11 cellular contexts compared by ENCODE assay signal in genomic region chr12:18998343-18999270, GRCh38.
DNase-seq lines count a peak whose midpoint lies in the region; ATAC-seq and TF ChIP-seq lines count a peak whose summit lies in the region.
"Had no signal": no experiment of that assay in that cellular context is flagged by ENCODE, and none has a peak within 500 bp of the region (broad histone marks: within the 10 kb centered on the region; RNA-seq: fewer than 3 reads in every experiment).

No MANE protein-coding gene starts in this region.

- H3K9me3 ChIP-seq in mammary epithelial cell (replicated peaks; ENCODE audit: insufficient read depth, low read length): no peaks in the 10 kb centered on the region
- no peaks in the 10 kb centered on the region for H3K9me3 ChIP-seq in Peyer's patch
- H3K9me3 ChIP-seq in CD4-positive, alpha-beta T cell (ENCODE audit: control insufficient read depth, low read length): no peaks in the 10 kb centered on the region
- H3K9me3 ChIP-seq: upper lobe of left lung had no signal

- H3K27me3 ChIP-seq in mammary epithelial cell (ENCODE audit: insufficient read depth, low read length): no peaks in the 10 kb centered on the region
- no peaks in the 10 kb centered on the region for H3K27me3 ChIP-seq in Peyer's patch
- H3K27me3 ChIP-seq in CD4-positive, alpha-beta T cell (ENCODE audit: control insufficient read depth, insufficient read depth, low read length): no peaks in the 10 kb centered on the region
- H3K27me3 ChIP-seq: upper lobe of left lung had no signal

- CTCF ChIA-PET in Calu3 (lab: Charles Lee): no interaction called here
- CTCF ChIA-PET in mammary epithelial cell (lab: Charles Lee; ENCODE audit: low non-redundant PET): no interaction called here
- CTCF ChIA-PET in CD4-positive, alpha-beta T cell (lab: Charles Lee): no interaction called here

- H3K4me1 Mint-ChIP-seq in Calu3 (ENCODE audit: low read depth, unreplicated experiment): peaks cover 21% of the 10 kb centered on the region
- H3K4me1 Mint-ChIP-seq in CD4-positive, alpha-beta T cell (ENCODE audit: low read depth): no peaks in the 10 kb centered on the region

- H3K27me3 Mint-ChIP-seq in Calu3 (ENCODE audit: unreplicated experiment): no peaks in the 10 kb centered on the region
- H3K27me3 Mint-ChIP-seq in CD4-positive, alpha-beta T cell: no peaks in the 10 kb centered on the region

- BruUV-seq in Calu3 (replicated peaks; lab: Mats Ljungman, UMichigan) (no TSS peak), mammary epithelial cell (replicated peaks; lab: Mats Ljungman, UMichigan) (TSS peak; percentile 75)

- 3% methylated on average over 9 of the region's 9 CpGs for WGBS in mammary epithelial cell (ENCODE audit: low coverage, missing lambda C conversion rate)

- H3K36me3 ChIP-seq in mammary epithelial cell (ENCODE audit: insufficient read depth, low read length) (peaks cover 2% of the 10 kb centered on the region), Peyer's patch (no peaks in the 10 kb centered on the region)
- H3K36me3 ChIP-seq: upper lobe of left lung had no signal

- H3K4me3 Mint-ChIP-seq in Calu3 (ENCODE audit: low read depth, unreplicated experiment): no peak overlapping the region
- no peak overlapping the region for H3K4me3 Mint-ChIP-seq in CD4-positive, alpha-beta T cell
- H3K4me3 Mint-ChIP-seq: activated naive CD4-positive, alpha-beta T cell treated with anti-CD3 and anti-CD28 coated beads for 36 hours had no signal

- H3K4me1 ChIP-seq in mammary epithelial cell (ENCODE audit: insufficient read depth, low read length) (peaks cover 29% of the 10 kb centered on the region), Peyer's patch (no peaks in the 10 kb centered on the region)

- H3K4me2 ChIP-seq in mammary epithelial cell (ENCODE audit: insufficient read depth, low read depth, low read length): peak overlapping the region; percentile 78

- H3K9ac ChIP-seq in mammary epithelial cell (ENCODE audit: insufficient read depth, low read length): peak overlapping the region; percentile 86

- H3K9me3 Mint-ChIP-seq in Calu3 (ENCODE audit: low read depth, unreplicated experiment): no peaks in the 10 kb centered on the region
- peaks cover 15% of the 10 kb centered on the region for H3K9me3 Mint-ChIP-seq in CD4-positive, alpha-beta T cell
- H3K9me3 Mint-ChIP-seq: activated naive CD4-positive, alpha-beta T cell treated with anti-CD3 and anti-CD28 coated beads for 36 hours had no signal

- no peaks in the 10 kb centered on the region for H4K20me1 ChIP-seq in mammary epithelial cell (ENCODE audit: insufficient read depth, low read length)

- ATAC-seq in HG03432 (IDR thresholded peaks at IDR 0.05; ENCODE audit: unreplicated experiment): no peak
- no peak for ATAC-seq in CD4-positive, alpha-beta T cell (ENCODE audit: poor library complexity)

- H3K4me3 ChIP-seq in mammary epithelial cell (replicated peaks in 1 of 3; ENCODE audit: insufficient read depth in 1 of 3, low read depth in 2 of 3, low read length in 3 of 3) (peak overlapping the region in 2 of 3 experiments; percentile 16 to 50), Peyer's patch (no peak overlapping the region)
- H3K4me3 ChIP-seq: upper lobe of left lung had no signal

- peaks cover 44% of the 10 kb centered on the region for H3K79me2 ChIP-seq in mammary epithelial cell (ENCODE audit: insufficient read depth, low read length)

- H3K36me3 Mint-ChIP-seq in Calu3 (ENCODE audit: insufficient read depth, unreplicated experiment): no peaks in the 10 kb centered on the region
- no peaks in the 10 kb centered on the region for H3K36me3 Mint-ChIP-seq in CD4-positive, alpha-beta T cell (ENCODE audit: low read depth)

- no peak for DNase-seq in Calu3
- peak; percentile 12 for DNase-seq in NCI-H1092 (lab: John Stamatoyannopoulos, UW)
- peak; percentile 86 for DNase-seq in mammary epithelial cell
- DNase-seq in myocyte (ENCODE audit: low read depth): peak; percentile 67
- DNase-seq in Peyer's patch: no peak
- DNase-seq in GOT3 (lab: John Stamatoyannopoulos, UW): no peak
- DNase-seq in CD4-positive, alpha-beta T cell: no peak
- DNase-seq: activated naive CD4-positive, alpha-beta T cell treated with anti-CD3 and anti-CD28 coated beads for 36 hours; GF-D8 had no signal

- TF ChIP-seq CTCF in Calu3 (IDR thresholded peaks at IDR 0.05; ENCODE audit: unreplicated experiment) (no peak), mammary epithelial cell (conservative IDR thresholded peaks at IDR 0.05 in 1 of 2, IDR thresholded peaks at IDR 0.05 in 1 of 2; ENCODE audit: extremely low read depth in 1 of 2, insufficient read depth in 1 of 2, low read depth in 1 of 2, low read length in 2 of 2) (no peak), Peyer's patch (IDR thresholded peaks at IDR 0.05) (no peak)
- no peak for TF ChIP-seq CTCF in CD4-positive, alpha-beta T cell (IDR thresholded peaks at IDR 0.05)

- dilution Hi-C loops in mammary epithelial cell (cut with HindIII; ENCODE audit: low sequenced_read_pairs): no loop called here

- TF ChIP-seq POLR2A in Peyer's patch (IDR thresholded peaks at IDR 0.05): no peak

- POLR2A ChIA-PET in CD4-positive, alpha-beta T cell (lab: Charles Lee): no interaction called here

- H3K27ac Mint-ChIP-seq in Calu3 (ENCODE audit: unreplicated experiment): peak overlapping the region; percentile 4
- H3K27ac Mint-ChIP-seq in CD4-positive, alpha-beta T cell: no peak overlapping the region
- H3K27ac Mint-ChIP-seq: activated naive CD4-positive, alpha-beta T cell treated with anti-CD3 and anti-CD28 coated beads for 36 hours had no signal

- H2AFZ ChIP-seq in mammary epithelial cell (ENCODE audit: low read depth, low read length): peak overlapping the region; percentile 76

- intact Hi-C loops in Calu3 (cut with micrococcal nuclease; ENCODE audit: unreplicated experiment): no loop called here
- intact Hi-C loops in mammary epithelial cell (cut with micrococcal nuclease): loop anchor here (1.0 to 5.0 kb wide), 3 partner anchors 33 to 189 kb away; no protein-coding TSS in a partner anchor
- intact Hi-C loops in CD4-positive, alpha-beta T cell (cut with DNase I, micrococcal nuclease): no loop called here

- in situ Hi-C loops in mammary epithelial cell (cut with MboI; ENCODE audit: low sequenced_read_pairs in 2 of 2): no loop called here

- H3K27ac ChIP-seq in mammary epithelial cell (ENCODE audit: insufficient read depth, low read depth, low read length) (peak overlapping the region; percentile 99), Peyer's patch (no peak overlapping the region)
- H3K27ac ChIP-seq in CD4-positive, alpha-beta T cell (ENCODE audit: low read depth, low read length): no peak overlapping the region
- H3K27ac ChIP-seq: upper lobe of left lung had no signal

Comparison
In these comparisons a context has a peak if more than half of its experiments do, and no peak if none do; other contexts are left out.
1. DNase-seq: peak in NCI-H1092 (single experiment), mammary epithelial cell (single experiment) and myocyte (single experiment); none in Calu3 (single experiment), Peyer's patch (0 of 3), GOT3 (single experiment) and CD4-positive, alpha-beta T cell (0 of 10).
2. H3K4me3 ChIP-seq: peak in mammary epithelial cell (2 of 3); none in Peyer's patch (0 of 4).